12 cellular contexts compared by ENCODE assay signal in the genomic region with DNA sequence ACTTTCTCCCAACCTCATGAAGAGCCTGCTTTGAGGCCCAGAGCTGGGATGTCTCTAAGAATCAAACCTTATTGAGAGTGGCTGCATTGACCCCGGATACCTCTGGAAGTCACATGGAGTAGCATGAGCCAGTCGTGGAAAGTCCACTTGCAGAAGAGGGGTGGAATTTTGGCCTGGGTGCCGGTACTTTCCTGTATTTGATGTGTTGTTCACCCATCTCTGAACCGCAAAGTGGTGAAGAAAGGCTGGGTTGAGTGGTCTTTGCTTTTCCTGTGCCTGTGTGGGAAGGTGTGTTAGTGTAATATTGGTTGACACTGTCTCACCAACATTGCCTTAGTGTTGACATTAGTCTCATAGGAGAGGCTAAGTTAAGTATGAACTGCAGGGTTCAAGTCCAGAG. TPM values are rescaled to one million over a fixed set of nuclear protein-coding genes. Genes with fewer than 3 reads are reported as not detected.
A peak's percentile ranks its signal among the peaks of the same experiment; 100 is the strongest.
DNase-seq lines count a peak whose midpoint lies in the region; ATAC-seq lines count a peak whose summit lies in the region.
"Had no signal": no experiment of that assay in that cellular context is flagged by ENCODE, and none has a peak within 500 bp of the region (broad histone marks: within the 10 kb centered on the region; RNA-seq: fewer than 3 reads in every experiment).

No MANE protein-coding gene starts in this region.

- peaks cover 17% of the 10 kb centered on the region for H3K4me1 ChIP-seq in thymus (ENCODE audit: control insufficient read depth, insufficient read depth, low read length)

- H3K4me3 Mint-ChIP-seq in activated naive CD4-positive, alpha-beta T cell treated with anti-CD3 and anti-CD28 coated beads for 36 hours: peak overlapping the region; percentile 96
- peak overlapping the region; percentile 86 for H3K4me3 Mint-ChIP-seq in activated CD8-positive, alpha-beta T cell treated with anti-CD3 and anti-CD28 coated beads, Interleukin-2, amount 10 ng/mL, durations not matched to agents 7 days and 5 days
- peak overlapping the region; percentile 87 to 96 for H3K4me3 Mint-ChIP-seq in effector memory CD8-positive, alpha-beta T cell

- no peaks in the 10 kb centered on the region for H3K9me3 Mint-ChIP-seq in activated naive CD4-positive, alpha-beta T cell treated with anti-CD3 and anti-CD28 coated beads for 36 hours
- H3K9me3 Mint-ChIP-seq in activated CD8-positive, alpha-beta T cell treated with anti-CD3 and anti-CD28 coated beads, Interleukin-2, amount 10 ng/mL, durations not matched to agents 7 days and 5 days (ENCODE audit: insufficient read depth): no peaks in the 10 kb centered on the region
- H3K9me3 Mint-ChIP-seq in effector memory CD8-positive, alpha-beta T cell: no peaks in the 10 kb centered on the region

- no peaks in the 10 kb centered on the region for H3K9me3 ChIP-seq in thymus (ENCODE audit: control insufficient read depth)
- H3K9me3 ChIP-seq: upper lobe of right lung had no signal

- ATAC-seq in activated CD8-positive, alpha-beta T cell treated with anti-CD3 and anti-CD28 coated beads, Interleukin-2, amount 10 ng/mL, durations not matched to agents 7 days and 5 days: peak; percentile 5
- peak; percentile 37 for ATAC-seq in effector memory CD8-positive, alpha-beta T cell (replicated peaks)
- ATAC-seq: K562, upper lobe of right lung had no signal

- no peak for DNase-seq in activated naive CD4-positive, alpha-beta T cell treated with anti-CD3 and anti-CD28 coated beads for 36 hours
- no peak for DNase-seq in activated naive CD4-positive, alpha-beta T cell treated with anti-CD3 and anti-CD28 coated beads, Interleukin-2, amount 50 U/mL, for 16 hours
- DNase-seq in activated CD8-positive, alpha-beta T cell treated with anti-CD3 and anti-CD28 coated beads, Interleukin-2, amount 10 ng/mL, durations not matched to agents 7 days and 5 days: peak; percentile 59
- peak; percentile 42 to 50 (median 49) for DNase-seq in effector memory CD8-positive, alpha-beta T cell
- no peak for DNase-seq in NCI-H146 (lab: John Stamatoyannopoulos, UW)
- no peak for DNase-seq in NCI-H526 (lab: John Stamatoyannopoulos, UW)
- no peak for DNase-seq in NCI-H82 (lab: John Stamatoyannopoulos, UW)
- DNase-seq: NCI-H226; stimulated activated CD4-positive, alpha-beta T cell treated with anti-CD3 and anti-CD28 coated beads, Interleukin-15, amount 100 ng/mL, for 24 hours; upper lobe of right lung had no signal

- WGBS in thymus: 96% methylated on average over 4 of the region's 4 CpGs

- H3K27me3 Mint-ChIP-seq in activated naive CD4-positive, alpha-beta T cell treated with anti-CD3 and anti-CD28 coated beads for 36 hours (ENCODE audit: low read depth): no peaks in the 10 kb centered on the region
- H3K27me3 Mint-ChIP-seq in activated CD8-positive, alpha-beta T cell treated with anti-CD3 and anti-CD28 coated beads, Interleukin-2, amount 10 ng/mL, durations not matched to agents 7 days and 5 days (ENCODE audit: low read depth): no peaks in the 10 kb centered on the region
- H3K27me3 Mint-ChIP-seq in effector memory CD8-positive, alpha-beta T cell: no peaks in the 10 kb centered on the region

- no peak overlapping the region for H3K4me3 ChIP-seq in thymus (ENCODE audit: low read length)
- H3K4me3 ChIP-seq: K562, upper lobe of right lung had no signal

- intact Hi-C loops in activated naive CD4-positive, alpha-beta T cell treated with anti-CD3 and anti-CD28 coated beads for 36 hours (cut with micrococcal nuclease): loop anchor here (5.0 to 10.0 kb wide), 2 partner anchors 1799 to 1957 kb away; partner anchors contain the start of gene ZNF622

- peak overlapping the region; percentile 80 for H3K27ac Mint-ChIP-seq in activated naive CD4-positive, alpha-beta T cell treated with anti-CD3 and anti-CD28 coated beads for 36 hours
- H3K27ac Mint-ChIP-seq in activated CD8-positive, alpha-beta T cell treated with anti-CD3 and anti-CD28 coated beads, Interleukin-2, amount 10 ng/mL, durations not matched to agents 7 days and 5 days: peak overlapping the region; percentile 84
- H3K27ac Mint-ChIP-seq in effector memory CD8-positive, alpha-beta T cell: peak overlapping the region; percentile 94 to 97

- H3K27ac ChIP-seq in thymus (ENCODE audit: low read depth): peak overlapping the region; percentile 31
- H3K27ac ChIP-seq: upper lobe of right lung had no signal

- peaks cover 38% of the 10 kb centered on the region for H3K36me3 Mint-ChIP-seq in activated naive CD4-positive, alpha-beta T cell treated with anti-CD3 and anti-CD28 coated beads for 36 hours (ENCODE audit: low read depth)
- H3K36me3 Mint-ChIP-seq in activated CD8-positive, alpha-beta T cell treated with anti-CD3 and anti-CD28 coated beads, Interleukin-2, amount 10 ng/mL, durations not matched to agents 7 days and 5 days (ENCODE audit: low read depth): peaks cover 46% of the 10 kb centered on the region
- peaks cover 26% of the 10 kb centered on the region for H3K36me3 Mint-ChIP-seq in effector memory CD8-positive, alpha-beta T cell (ENCODE audit: insufficient read depth)

- no peaks in the 10 kb centered on the region for H3K27me3 ChIP-seq in thymus (ENCODE audit: control insufficient read depth, insufficient read depth)
- H3K27me3 ChIP-seq: upper lobe of right lung had no signal

- CTCF ChIA-PET in activated naive CD4-positive, alpha-beta T cell treated with anti-CD3 and anti-CD28 coated beads for 36 hours (lab: Charles Lee): interaction anchor here (0.6 to 1.9 kb wide), 3 partner anchors 8 to 35 kb away, joined by 3 to 10 read pairs (median 5); no protein-coding TSS in a partner anchor
- CTCF ChIA-PET in activated CD8-positive, alpha-beta T cell treated with anti-CD3 and anti-CD28 coated beads, Interleukin-2, amount 10 ng/mL, durations not matched to agents 7 days and 5 days (lab: Charles Lee): interaction anchor here (0.9 to 5.5 kb wide), 9 partner anchors 7 to 304 kb away, joined by 3 to 43 read pairs (median 10); no protein-coding TSS in a partner anchor

- no peaks in the 10 kb centered on the region for H3K36me3 ChIP-seq in thymus (ENCODE audit: control insufficient read depth, insufficient read depth)
- H3K36me3 ChIP-seq: upper lobe of right lung had no signal

- POLR2A ChIA-PET in activated CD8-positive, alpha-beta T cell treated with anti-CD3 and anti-CD28 coated beads, Interleukin-2, amount 10 ng/mL, durations not matched to agents 7 days and 5 days (lab: Charles Lee): no interaction called here

- H3K4me1 Mint-ChIP-seq in activated naive CD4-positive, alpha-beta T cell treated with anti-CD3 and anti-CD28 coated beads for 36 hours (ENCODE audit: low read depth): peaks cover 72% of the 10 kb centered on the region
- peaks cover 72% of the 10 kb centered on the region for H3K4me1 Mint-ChIP-seq in activated CD8-positive, alpha-beta T cell treated with anti-CD3 and anti-CD28 coated beads, Interleukin-2, amount 10 ng/mL, durations not matched to agents 7 days and 5 days (ENCODE audit: low read depth)
- peaks cover 63 to 81% of the 10 kb centered on the region in 2 donors for H3K4me1 Mint-ChIP-seq in effector memory CD8-positive, alpha-beta T cell (ENCODE audit: low read depth in 2 of 2)

RNA-seq across cellular contexts. Expression of gene OTULIN, which starts 3.7 kb away (rescaled TPM):
- total RNA-seq in activated naive CD4-positive, alpha-beta T cell treated with anti-CD3 and anti-CD28 coated beads for 36 hours: 10 to 100 TPM; 46.4 to 48.0 TPM
- 10 to 100 TPM; 71.2 to 80.7 TPM for total RNA-seq in activated CD8-positive, alpha-beta T cell treated with anti-CD3 and anti-CD28 coated beads, Interleukin-2, amount 10 ng/mL, durations not matched to agents 7 days and 5 days
- polyA plus RNA-seq in thymus: 9.1 TPM

Comparison
In these comparisons a context has a peak if more than half of its experiments do, and no peak if none do; other contexts are left out.
1. DNase-seq: peak in activated CD8-positive, alpha-beta T cell treated with anti-CD3 and anti-CD28 coated beads, Interleukin-2, amount 10 ng/mL, durations not matched to agents 7 days and 5 days (single experiment) and effector memory CD8-positive, alpha-beta T cell (3 of 3); none in activated naive CD4-positive, alpha-beta T cell treated with anti-CD3 and anti-CD28 coated beads for 36 hours (single experiment), activated naive CD4-positive, alpha-beta T cell treated with anti-CD3 and anti-CD28 coated beads, Interleukin-2, amount 50 U/mL, for 16 hours (single experiment), NCI-H146 (single experiment), NCI-H526 (0 of 2) and NCI-H82 (single experiment).
2. Peak in every context shown above with its lines, with median percentiles within 50 percentile points of each other: H3K27ac Mint-ChIP-seq and H3K4me3 Mint-ChIP-seq.